ENCODE assay signal across 21 cellular contexts in genomic region chr4:113627321-113627720, GRCh38.
DNase-seq lines count a peak whose midpoint lies in the region; TF ChIP-seq lines count a peak whose summit lies in the region.
"Had no signal": no experiment of that assay in that cellular context is flagged by ENCODE, and none has a peak within 500 bp of the region (broad histone marks: within the 10 kb centered on the region; RNA-seq: fewer than 3 reads in every experiment).

No MANE protein-coding gene starts in this region.

- H3K27ac Mint-ChIP-seq in activated naive CD8-positive, alpha-beta T cell = peak overlapping the region; percentile 17
- H3K27ac Mint-ChIP-seq in activated naive CD8-positive, alpha-beta T cell treated with anti-CD3 and anti-CD28 coated beads for 36 hours = no peak overlapping the region
- H3K27ac Mint-ChIP-seq: CD4-positive, alpha-beta T cell had no signal

- TF ChIP-seq CTCF in hepatocyte (IDR thresholded peaks at IDR 0.05; ENCODE audit: poor library complexity) = no peak
- TF ChIP-seq CTCF in WERI-Rb-1 (IDR thresholded peaks at IDR 0.05; ENCODE audit: low read depth, low read length) = no peak

- H3K9me2 ChIP-seq in hepatocyte (replicated peaks; ENCODE audit: insufficient read depth) = no peaks in the 10 kb centered on the region

- no peak overlapping the region for H2AFZ ChIP-seq in hepatocyte

- H3K4me3 ChIP-seq in BLaER1 treated with 17β-estradiol and CSF1 and Interleukin-3, amounts not matched to agents 10 nM and 100 nM = no peak overlapping the region
- H3K4me3 ChIP-seq in hepatocyte = no peak overlapping the region
- H3K4me3 ChIP-seq in WERI-Rb-1 (ENCODE audit: low read depth, low read length) = no peak overlapping the region
- H3K4me3 ChIP-seq: A549, SK-N-MC had no signal

- no peak overlapping the region for H3K4me3 Mint-ChIP-seq in activated naive CD8-positive, alpha-beta T cell
- no peak overlapping the region for H3K4me3 Mint-ChIP-seq in activated naive CD8-positive, alpha-beta T cell treated with anti-CD3 and anti-CD28 coated beads for 36 hours
- H3K4me3 Mint-ChIP-seq: CD4-positive, alpha-beta T cell had no signal

- peaks cover 76% of the 10 kb centered on the region for H3K79me2 ChIP-seq in hepatocyte

- peaks cover 0 to 68% (median 0%) of the 10 kb centered on the region in 11 experiments; a peak in 6 of 22 replicates for H4K20me1 ChIP-seq in BLaER1 treated with 17β-estradiol and CSF1 and Interleukin-3, amounts not matched to agents 10 nM and 100 nM
- peaks cover 4% of the 10 kb centered on the region for H4K20me1 ChIP-seq in hepatocyte (ENCODE audit: insufficient read depth, poor library complexity, severe bottlenecking)

- peaks cover 0 to 19% (median 0%) of the 10 kb centered on the region in 11 experiments; a peak in 5 of 22 replicates for H3K9me3 ChIP-seq in BLaER1 treated with 17β-estradiol and CSF1 and Interleukin-3, amounts not matched to agents 10 nM and 100 nM (replicated peaks in 1 of 11)
- no peaks in the 10 kb centered on the region for H3K9me3 ChIP-seq in hepatocyte (ENCODE audit: low read depth)
- H3K9me3 ChIP-seq in WERI-Rb-1 (ENCODE audit: severe bottlenecking) = no peaks in the 10 kb centered on the region
- H3K9me3 ChIP-seq: A549, BE2C had no signal

- H3K27me3 ChIP-seq in BLaER1 treated with 17β-estradiol and CSF1 and Interleukin-3, amounts not matched to agents 10 nM and 100 nM = no peaks in the 10 kb centered on the region
- H3K27me3 ChIP-seq in hepatocyte = no peaks in the 10 kb centered on the region
- H3K27me3 ChIP-seq in WERI-Rb-1 (ENCODE audit: insufficient read depth, low read depth, severe bottlenecking) = no peaks in the 10 kb centered on the region
- H3K27me3 ChIP-seq: BE2C had no signal

- peak overlapping the region in 1 of 11 experiments; percentile 8; a peak in 1 of 22 replicates for H3K27ac ChIP-seq in BLaER1 treated with 17β-estradiol and CSF1 and Interleukin-3, amounts not matched to agents 10 nM and 100 nM
- H3K27ac ChIP-seq in hepatocyte (no peak overlapping the region), WERI-Rb-1 (no peak overlapping the region)
- H3K27ac ChIP-seq: A549, SK-N-MC had no signal

- peaks cover 0 to 78% (median 25%) of the 10 kb centered on the region in 10 experiments; a peak in 12 of 20 replicates for H3K4me1 ChIP-seq in BLaER1 treated with 17β-estradiol and CSF1 and Interleukin-3, amounts not matched to agents 10 nM and 100 nM
- H3K4me1 ChIP-seq in hepatocyte (ENCODE audit: insufficient read depth) = peaks cover 10% of the 10 kb centered on the region

- H3K36me3 Mint-ChIP-seq in activated naive CD8-positive, alpha-beta T cell = peaks cover 24% of the 10 kb centered on the region
- H3K36me3 Mint-ChIP-seq in activated naive CD8-positive, alpha-beta T cell treated with anti-CD3 and anti-CD28 coated beads for 36 hours = peaks cover 29% of the 10 kb centered on the region

- H3K4me1 Mint-ChIP-seq in activated naive CD8-positive, alpha-beta T cell (ENCODE audit: low read depth) = peaks cover 49% of the 10 kb centered on the region
- H3K4me1 Mint-ChIP-seq in activated naive CD8-positive, alpha-beta T cell treated with anti-CD3 and anti-CD28 coated beads for 36 hours = peaks cover 37% of the 10 kb centered on the region

- H3K36me3 ChIP-seq in BLaER1 treated with 17β-estradiol and CSF1 and Interleukin-3, amounts not matched to agents 10 nM and 100 nM = peaks cover 0 to 52% (median 33%) of the 10 kb centered on the region in 11 experiments; a peak in 16 of 22 replicates
- H3K36me3 ChIP-seq in hepatocyte (replicated peaks; ENCODE audit: insufficient read depth, low read depth) (no peaks in the 10 kb centered on the region), WERI-Rb-1 (no peaks in the 10 kb centered on the region)
- H3K36me3 ChIP-seq: BE2C had no signal

- no peak for DNase-seq in activated naive CD8-positive, alpha-beta T cell treated with anti-CD3 and anti-CD28 coated beads for 36 hours
- no peak for DNase-seq in HEK293T (ENCODE audit: extremely low spot score)
- DNase-seq in hepatocyte (ENCODE audit: low spot score) = no peak
- DNase-seq in WERI-Rb-1 = no peak
- no peak for DNase-seq in ecto neural progenitor cell (ENCODE audit: low spot score)
- DNase-seq in HPDE6-E6E7 (ENCODE audit: extremely low spot score) = no peak
- DNase-seq: BE2C; CD4-positive, alpha-beta T cell; COR-L47; DMS 273 treated with DMSO at 0.1 percent for 48 hours; Kasumi-1; NCI-H1694; NCI-H2081; NCI-H446 treated with DMSO at 0.1 percent for 48 hours; NCI-H526 treated with DMSO at 0.1 percent for 48 hours; RPMI8226; SHP77 treated with DMSO at 0.1 percent for 48 hours had no signal

- no peaks in the 10 kb centered on the region for H3K27me3 Mint-ChIP-seq in activated naive CD8-positive, alpha-beta T cell
- no peaks in the 10 kb centered on the region for H3K27me3 Mint-ChIP-seq in activated naive CD8-positive, alpha-beta T cell treated with anti-CD3 and anti-CD28 coated beads for 36 hours
- H3K27me3 Mint-ChIP-seq: CD4-positive, alpha-beta T cell had no signal

- H3K4me2 ChIP-seq in BLaER1 treated with 17β-estradiol and CSF1 and Interleukin-3, amounts not matched to agents 10 nM and 100 nM = peak overlapping the region in 8 of 11 experiments; percentile 20 to 65 (median 44); a peak in 14 of 22 replicates
- H3K4me2 ChIP-seq in hepatocyte = peak overlapping the region; percentile 5
- H3K4me2 ChIP-seq: A549 had no signal

- no peaks in the 10 kb centered on the region for H3K9me3 Mint-ChIP-seq in activated naive CD8-positive, alpha-beta T cell (ENCODE audit: low read depth)
- H3K9me3 Mint-ChIP-seq in activated naive CD8-positive, alpha-beta T cell treated with anti-CD3 and anti-CD28 coated beads for 36 hours = peaks cover 6% of the 10 kb centered on the region
- H3K9me3 Mint-ChIP-seq: CD4-positive, alpha-beta T cell had no signal

- H3K9ac ChIP-seq in BLaER1 treated with 17β-estradiol and CSF1 and Interleukin-3, amounts not matched to agents 10 nM and 100 nM = no peak overlapping the region

- POLR2A ChIA-PET in HEK293T (lab: Yijun Ruan, JAX) = no interaction called here

- CTCF ChIA-PET in HEK293T (lab: Yijun Ruan, JAX) = no interaction called here

TF ChIP-seq in HEK293T, 16 proteins besides CTCF, POLR2A, EP300 and RAD21:
- TF ChIP-seq PKNOX1 (IDR thresholded peaks at IDR 0.05) (peak; percentile 64), L3MBTL2 (conservative IDR thresholded peaks at IDR 0.05) (no peak)
